In the genomic region with DNA sequence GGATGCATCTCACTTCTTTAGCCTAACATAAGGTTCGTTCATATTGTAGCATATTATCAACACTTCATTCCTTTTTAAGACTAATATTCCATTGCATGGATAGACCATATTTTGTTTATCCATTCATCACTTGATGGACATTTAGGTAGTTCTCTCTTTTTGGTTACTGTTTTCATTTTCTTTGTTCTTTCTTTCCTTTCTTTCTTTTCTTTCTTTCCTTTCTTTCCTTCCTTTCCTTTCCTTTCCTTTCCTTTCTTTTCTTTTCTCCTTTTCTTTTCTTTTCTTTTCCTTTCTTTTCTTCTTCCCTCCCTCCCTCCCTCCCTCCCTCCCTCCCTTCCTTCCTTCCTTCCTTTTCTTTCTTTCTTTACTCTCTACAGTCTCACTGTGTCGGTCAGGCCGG, we compare ENCODE assay signal across 1 cellular context.
TF ChIP-seq lines count a peak whose summit lies in the region.

No MANE protein-coding gene starts in this region.

TF ChIP-seq in K562, 482 proteins besides CTCF, POLR2A, EP300 and RAD21:
- TF ChIP-seq HIVEP1 (CRISPR knock-in tag; IDR thresholded peaks at IDR 0.05), result no peak
- TF ChIP-seq ARID2 (IDR thresholded peaks at IDR 0.05), result no peak
- TF ChIP-seq, protein P1, sequence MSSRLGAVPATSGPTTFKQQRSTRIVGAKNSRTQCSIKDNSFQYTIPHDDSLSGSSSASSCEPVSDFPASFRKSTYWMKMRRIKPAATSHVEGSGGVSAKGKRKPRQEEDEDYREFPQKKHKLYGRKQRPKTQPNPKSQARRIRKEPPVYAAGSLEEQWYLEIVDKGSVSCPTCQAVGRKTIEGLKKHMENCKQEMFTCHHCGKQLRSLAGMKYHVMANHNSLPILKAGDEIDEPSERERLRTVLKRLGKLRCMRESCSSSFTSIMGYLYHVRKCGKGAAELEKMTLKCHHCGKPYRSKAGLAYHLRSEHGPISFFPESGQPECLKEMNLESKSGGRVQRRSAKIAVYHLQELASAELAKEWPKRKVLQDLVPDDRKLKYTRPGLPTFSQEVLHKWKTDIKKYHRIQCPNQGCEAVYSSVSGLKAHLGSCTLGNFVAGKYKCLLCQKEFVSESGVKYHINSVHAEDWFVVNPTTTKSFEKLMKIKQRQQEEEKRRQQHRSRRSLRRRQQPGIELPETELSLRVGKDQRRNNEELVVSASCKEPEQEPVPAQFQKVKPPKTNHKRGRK (tag; IDR thresholded peaks at IDR 0.05), result peak; percentile 77
